ENCODE assay signal across 10 cellular contexts in genomic region chr7:105261689-105262088, GRCh38.
DNase-seq lines count a peak whose midpoint lies in the region; ATAC-seq and TF ChIP-seq lines count a peak whose summit lies in the region.
"Had no signal": no experiment of that assay in that cellular context is flagged by ENCODE, and none has a peak within 500 bp of the region (broad histone marks: within the 10 kb centered on the region; RNA-seq: fewer than 3 reads in every experiment).

No MANE protein-coding gene starts in this region.

- H3K4me1 Mint-ChIP-seq in stimulated activated naive CD8-positive, alpha-beta T cell treated with anti-CD3 and anti-CD28 coated beads, Interleukin-15, amount 100 ng/mL, for 72 hours = peaks cover 48% of the 10 kb centered on the region

- H3K27me3 Mint-ChIP-seq in stimulated activated naive CD8-positive, alpha-beta T cell treated with anti-CD3 and anti-CD28 coated beads, Interleukin-15, amount 100 ng/mL, for 72 hours = no peaks in the 10 kb centered on the region

- no peaks in the 10 kb centered on the region for H3K27me3 ChIP-seq in upper lobe of right lung
- H3K27me3 ChIP-seq: tibial artery had no signal

- no peak overlapping the region for H3K4me3 Mint-ChIP-seq in stimulated activated naive CD8-positive, alpha-beta T cell treated with anti-CD3 and anti-CD28 coated beads, Interleukin-15, amount 100 ng/mL, for 72 hours

- H3K27ac ChIP-seq in upper lobe of right lung (no peak overlapping the region), caudate nucleus (ENCODE audit: low read depth, low read length) (no peak overlapping the region)
- H3K27ac ChIP-seq: tibial artery had no signal

- H3K36me3 ChIP-seq in upper lobe of right lung = no peaks in the 10 kb centered on the region
- H3K36me3 ChIP-seq: tibial artery had no signal

- H3K4me1 ChIP-seq in upper lobe of right lung = peaks cover 16% of the 10 kb centered on the region

- no peak for DNase-seq in stimulated activated naive CD8-positive, alpha-beta T cell treated with anti-CD3 and anti-CD28 coated beads, Interleukin-15, Interleukin-2, amounts not matched to agents 100 U/mL and 50 U/mL, for 24 hours
- no peak for DNase-seq in stimulated activated naive CD8-positive, alpha-beta T cell treated with anti-CD3 and anti-CD28 coated beads, Interleukin-15, amount 100 ng/mL, for 72 hours
- DNase-seq in NCI-H526 treated with DMSO at 0.1 percent for 48 hours (lab: John Stamatoyannopoulos, UW) (peak; percentile 35), fibroblast of mammary gland (ENCODE audit: low read depth) (peak; percentile 56), upper lobe of right lung (no peak), NCI-H2081 treated with DMSO at 0.1 percent for 48 hours (lab: John Stamatoyannopoulos, UW) (no peak), caudate nucleus (lab: John Stamatoyannopoulos, UW) (no peak), SIG-M5 treated with dmso at 0.1 percent for 504 hours (lab: John Stamatoyannopoulos, UW; ENCODE audit: unreplicated experiment) (no peak)
- DNase-seq: C1 segment of cervical spinal cord, tibial artery had no signal

- intact Hi-C loops in upper lobe of right lung (cut with DNase I) = no loop called here

- H3K9me3 ChIP-seq in upper lobe of right lung = no peaks in the 10 kb centered on the region
- H3K9me3 ChIP-seq: tibial artery had no signal

- peaks cover 0 to 4% of the 10 kb centered on the region in 2 donors for H3K9me3 Mint-ChIP-seq in stimulated activated naive CD8-positive, alpha-beta T cell treated with anti-CD3 and anti-CD28 coated beads, Interleukin-15, amount 100 ng/mL, for 72 hours

- TF ChIP-seq CTCF in fibroblast of mammary gland (conservative IDR thresholded peaks at IDR 0.05; ENCODE audit: control insufficient read depth, insufficient read depth, low read depth, low read length) = no peak
- TF ChIP-seq CTCF in upper lobe of right lung (IDR thresholded peaks at IDR 0.05) = no peak

- peak overlapping the region in 1 of 2 donors; percentile 48 for H3K27ac Mint-ChIP-seq in stimulated activated naive CD8-positive, alpha-beta T cell treated with anti-CD3 and anti-CD28 coated beads, Interleukin-15, amount 100 ng/mL, for 72 hours

- ATAC-seq in stimulated activated naive CD8-positive, alpha-beta T cell treated with anti-CD3 and anti-CD28 coated beads, Interleukin-15, Interleukin-2, amounts not matched to agents 100 U/mL and 50 U/mL, for 24 hours = peak; percentile 43
- ATAC-seq in stimulated activated naive CD8-positive, alpha-beta T cell treated with anti-CD3 and anti-CD28 coated beads, Interleukin-15, amount 100 ng/mL, for 72 hours = no peak
- peak; percentile 35 for ATAC-seq in upper lobe of right lung

- H3K4me3 ChIP-seq in fibroblast of mammary gland (ENCODE audit: control insufficient read depth, low read depth, low read length) = no peak overlapping the region
- no peak overlapping the region for H3K4me3 ChIP-seq in upper lobe of right lung
- H3K4me3 ChIP-seq: tibial artery had no signal

Comparison
In these comparisons a context has a peak if more than half of its experiments do, and no peak if none do; other contexts are left out.
1. DNase-seq: peak in NCI-H526 treated with DMSO at 0.1 percent for 48 hours (single experiment) and fibroblast of mammary gland (single experiment); none in stimulated activated naive CD8-positive, alpha-beta T cell treated with anti-CD3 and anti-CD28 coated beads, Interleukin-15, Interleukin-2, amounts not matched to agents 100 U/mL and 50 U/mL, for 24 hours (single experiment), stimulated activated naive CD8-positive, alpha-beta T cell treated with anti-CD3 and anti-CD28 coated beads, Interleukin-15, amount 100 ng/mL, for 72 hours (0 of 2), upper lobe of right lung (single experiment), NCI-H2081 treated with DMSO at 0.1 percent for 48 hours (single experiment), caudate nucleus (0 of 61) and SIG-M5 treated with dmso at 0.1 percent for 504 hours (single experiment).